ENCODE assay signal across 19 cellular contexts in the genomic region with DNA sequence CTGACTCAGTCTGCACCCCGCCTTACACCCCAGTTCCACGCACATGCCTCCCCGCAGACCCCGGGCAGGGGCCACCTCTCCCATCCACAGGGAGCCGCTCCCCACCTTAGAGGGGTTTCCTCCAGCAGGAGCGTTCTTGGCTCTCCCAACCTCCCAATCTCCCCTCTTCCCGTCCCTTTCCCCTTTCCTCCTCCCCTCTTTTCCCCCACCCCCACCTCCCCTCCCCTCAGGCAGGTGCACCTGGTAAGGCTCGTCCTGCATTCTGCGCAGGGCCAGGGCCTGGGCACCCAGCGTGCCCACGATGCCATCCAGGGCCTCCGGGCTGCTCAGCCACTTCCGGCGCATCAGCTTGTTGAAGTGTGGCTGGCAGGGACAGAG. TPM values are rescaled to one million over a fixed set of nuclear protein-coding genes. Genes with fewer than 3 reads are reported as not detected.
DNase-seq lines count a peak whose midpoint lies in the region.
"Had no signal": no experiment of that assay in that cellular context is flagged by ENCODE, and none has a peak within 500 bp of the region (broad histone marks: within the 10 kb centered on the region; RNA-seq: fewer than 3 reads in every experiment).

No MANE protein-coding gene starts in this region.

- H3K4me2 ChIP-seq in skeletal muscle satellite cell (ENCODE audit: low read length): peak overlapping the region; percentile 75

- H3K9me3 ChIP-seq in HUES6 (ENCODE audit: control insufficient read depth, insufficient read depth, low read depth, low read length): no peaks in the 10 kb centered on the region
- H3K9me3 ChIP-seq in skeletal muscle satellite cell (replicated peaks; ENCODE audit: low read length): no peaks in the 10 kb centered on the region

- no peak overlapping the region for H3K27ac ChIP-seq in HUES6 (ENCODE audit: low read depth, low read length)
- H3K27ac ChIP-seq: 22Rv1 had no signal

- H3K4me1 ChIP-seq in HUES6 (ENCODE audit: control insufficient read depth, insufficient read depth, low read length): peaks cover 18% of the 10 kb centered on the region
- H3K4me1 ChIP-seq in skeletal muscle satellite cell (ENCODE audit: control insufficient read depth, insufficient read depth, low read length): peaks cover 3% of the 10 kb centered on the region

- DNase-seq in NCI-H1417 (lab: John Stamatoyannopoulos, UW) (peak in 2 of 3 experiments; percentile 3 to 12), NCI-H1417 treated with DMSO at 0.1 percent for 48 hours (lab: John Stamatoyannopoulos, UW) (no peak), NCI-H146 (lab: John Stamatoyannopoulos, UW) (no peak), SHP77 (lab: John Stamatoyannopoulos, UW) (no peak), T-helper 9 cell (no peak)
- DNase-seq: DMS79 treated with DMSO at 0.1 percent for 48 hours; IMR-90; NCI-H1436; NCI-H2081; NK-92 treated with Interleukin-12 subunit alpha and Interleukin-12 subunit beta, amount 100 ng/mL, for 24 hours; SHP77 treated with DMSO at 0.1 percent for 48 hours had no signal

- H3K36me3 ChIP-seq in HUES6 (ENCODE audit: control insufficient read depth, insufficient read depth, low read length): no peaks in the 10 kb centered on the region
- H3K36me3 ChIP-seq in skeletal muscle satellite cell (ENCODE audit: insufficient read depth, low read length): no peaks in the 10 kb centered on the region

- H3K4me3 ChIP-seq in HUES6 (ENCODE audit: low read depth, low read length) (peak overlapping the region; percentile 54), iPS-11a (ENCODE audit: low read depth, low read length) (peak overlapping the region; percentile 35), skeletal muscle satellite cell (ENCODE audit: low read length) (no peak overlapping the region)

- H3K9ac ChIP-seq in HUES6 (ENCODE audit: low read length) (no peak overlapping the region), skeletal muscle satellite cell (ENCODE audit: low read depth, low read length) (no peak overlapping the region)

- H3K27me3 ChIP-seq in HUES6 (ENCODE audit: control insufficient read depth, insufficient read depth, low read length) (peaks cover 50% of the 10 kb centered on the region), skeletal muscle satellite cell (ENCODE audit: control insufficient read depth, insufficient read depth, low read length) (peaks cover 78% of the 10 kb centered on the region)

RNA-seq across cellular contexts. Expression of a gene that starts 27.3 kb away (rescaled TPM):
- total RNA-seq in skeletal muscle satellite cell (2012; rRNA removed): 0.22 TPM in 1 of 2 replicates, not detected in the other
- total RNA-seq: G401; IMR-90; M059J; NCI-H460; T-helper 1 cell treated with Interleukin-12 subunit alpha and Interleukin-12 subunit beta and Interleukin-4 antibody, amounts not matched to agents 30 ng/mL and 1 ng/mL, for 36 hours had no signal

RNA-seq across cellular contexts. Expression of a gene that starts 33.1 kb away (rescaled TPM):
- 11.9 and 12.0 TPM in 2 replicates for total RNA-seq in skeletal muscle satellite cell (2012; rRNA removed)

RNA-seq across cellular contexts. Expression of a gene that starts 39.4 kb away (rescaled TPM):
- total RNA-seq in skeletal muscle satellite cell (2012; rRNA removed): 4.1 and 8.3 TPM in 2 replicates

RNA-seq across cellular contexts. Expression of a gene that starts 39.9 kb away (rescaled TPM):
- 6.6 and 9.4 TPM in 2 replicates for total RNA-seq in skeletal muscle satellite cell (2012; rRNA removed)

RNA-seq across cellular contexts. Expression of a gene that starts 57.2 kb away (rescaled TPM):
- total RNA-seq in skeletal muscle satellite cell (2012; rRNA removed): 0.22 and 0.25 TPM in 2 replicates
- total RNA-seq: M059J had no signal

Comparison
In these comparisons a context has a peak if more than half of its experiments do, and no peak if none do; other contexts are left out.
1. DNase-seq: peak in NCI-H1417 (2 of 3); none in NCI-H1417 treated with DMSO at 0.1 percent for 48 hours (single experiment), NCI-H146 (single experiment), SHP77 (0 of 2) and T-helper 9 cell (single experiment).